8 cellular contexts compared by ENCODE assay signal in genomic region chr1:240004086-240004749, GRCh38.
DNase-seq lines count a peak whose midpoint lies in the region; ATAC-seq and TF ChIP-seq lines count a peak whose summit lies in the region.

No MANE protein-coding gene starts in this region.

- peak; percentile 35 for DNase-seq in BE2C
- peak; percentile 46 for DNase-seq in GM13976 (ENCODE audit: low spot score)
- DNase-seq in RKO (ENCODE audit: low spot score) = peak; percentile 33
- DNase-seq in foreskin melanocyte = peak; percentile 31
- DNase-seq in occipital lobe (lab: John Stamatoyannopoulos, UW) = no peak
- DNase-seq in activated T-cell treated with anti-CD3 and anti-CD28 coated beads for 4 hours = no peak

- no peak overlapping the region for H3K4me3 ChIP-seq in BE2C (ENCODE audit: low read depth, low read length)

- no peaks in the 10 kb centered on the region for H3K9me3 ChIP-seq in BE2C

- in situ Hi-C loops in GM13976 (cut with MboI; ENCODE audit: low sequenced_read_pairs, unreplicated experiment) = no loop called here

- ATAC-seq in HG02678 (IDR thresholded peaks at IDR 0.05; ENCODE audit: unreplicated experiment) (no peak), GM18861 (IDR thresholded peaks at IDR 0.05; ENCODE audit: unreplicated experiment) (no peak)

- H3K4me1 ChIP-seq in BE2C = 0 out of 2 replicates have a peak, but pooled peaks cover 8% of the 10 kb centered on the region

- H3K27me3 ChIP-seq in BE2C = no peaks in the 10 kb centered on the region

- peak; percentile 95 for TF ChIP-seq CTCF in BE2C (IDR thresholded peaks at IDR 0.05; ENCODE audit: low read depth, low read length)
- TF ChIP-seq CTCF in GM13976 (IDR thresholded peaks at IDR 0.05; ENCODE audit: borderline replicate concordance, control extremely low read depth, extremely low read depth, insufficient read depth, missing control alignments) = peak; percentile 50

- H3K36me3 ChIP-seq in BE2C = no peaks in the 10 kb centered on the region

Comparison
In these comparisons a context has a peak if more than half of its experiments do, and no peak if none do; other contexts are left out.
1. DNase-seq: peak in BE2C (single experiment), GM13976 (single experiment), RKO (single experiment) and foreskin melanocyte (single experiment); none in occipital lobe (single experiment) and activated T-cell treated with anti-CD3 and anti-CD28 coated beads for 4 hours (single experiment).